In the genomic region with DNA sequence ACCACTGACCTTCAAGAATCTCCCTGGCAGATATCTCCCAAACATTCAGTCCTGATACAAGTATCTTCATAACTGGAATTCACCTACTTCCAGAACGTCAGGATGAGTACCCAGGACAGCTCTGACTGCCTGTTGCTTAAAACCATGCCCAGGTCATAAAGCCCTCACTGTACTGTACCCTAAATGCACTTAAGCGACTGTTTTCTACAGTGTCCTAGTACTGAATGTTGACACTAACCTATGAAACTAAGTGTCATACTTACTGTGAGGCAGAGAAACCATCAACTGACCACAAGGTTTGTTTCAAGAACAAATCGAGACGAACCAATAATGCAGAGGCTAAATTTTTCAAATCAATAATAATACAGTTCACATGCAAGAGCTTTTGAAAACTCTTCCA, we compare ENCODE assay signal across 35 cellular contexts.
"Had no signal": no experiment of that assay in that cellular context is flagged by ENCODE, and none has a peak within 500 bp of the region (broad histone marks: within the 10 kb centered on the region; RNA-seq: fewer than 3 reads in every experiment).

No MANE protein-coding gene starts in this region.

- H3K4me3 ChIP-seq: MG63 had no signal

- H3K9ac ChIP-seq: KMS-11 had no signal

- DNase-seq: Karpas-422, Kasumi-1, MG63, MM.1S, MV-4-11, NCI-H1048, NCI-H1092, NCI-H1092 treated with DMSO at 0.1 percent for 48 hours, NCI-H1105, NCI-H1105 treated with DMSO at 0.1 percent for 48 hours, NCI-H1417, NCI-H1417 treated with DMSO at 0.1 percent for 48 hours, NCI-H1436, NCI-H1436 treated with DMSO at 0.1 percent for 48 hours, NCI-H146, NCI-H1694 treated with DMSO at 0.1 percent for 48 hours, NCI-H187, NCI-H187 treated with DMSO at 0.1 percent for 48 hours, NCI-H1930, NCI-H2029, NCI-H2029 treated with DMSO at 0.1 percent for 48 hours, NCI-H2081, NCI-H2081 treated with DMSO at 0.1 percent for 48 hours, NCI-H2107, NCI-H2171, NCI-H2171 treated with DMSO at 0.1 percent for 48 hours, NCI-H2227 treated with DMSO at 0.1 percent for 48 hours, NCI-H226, NCI-H345, NCI-H446, NCI-H446 treated with DMSO at 0.1 percent for 48 hours, NCI-H510A, NCI-H510A treated with DMSO at 0.1 percent for 48 hours, NCI-H524 had no signal

- H3K27ac ChIP-seq: KMS-11 had no signal

- H3K36me3 ChIP-seq: MG63 had no signal

- H3K4me2 ChIP-seq: KMS-11 had no signal

- H3K9me3 ChIP-seq: MG63 had no signal

- H3K27me3 ChIP-seq: MG63 had no signal
